ENCODE assay signal across 28 cellular contexts in genomic region chr11:27552356-27552755, GRCh38.
"Had no signal": no experiment of that assay in that cellular context is flagged by ENCODE, and none has a peak within 500 bp of the region (broad histone marks: within the 10 kb centered on the region; RNA-seq: fewer than 3 reads in every experiment).

No MANE protein-coding gene starts in this region.

- H3K4me2 ChIP-seq: hepatocyte, neural progenitor cell, smooth muscle cell had no signal

- H3K36me3 Mint-ChIP-seq: memory B cell, neural progenitor cell had no signal

- ATAC-seq: gastroesophageal sphincter; heart left ventricle; left lobe of liver; naive thymus-derived CD4-positive, alpha-beta T cell; right lobe of liver; stimulated activated naive CD8-positive, alpha-beta T cell treated with anti-CD3 and anti-CD28 coated beads, Interleukin-15, amount 100 ng/mL, for 72 hours; upper lobe of right lung had no signal

- H3K27me3 ChIP-seq: esophagus muscularis mucosa, foreskin keratinocyte, gastroesophageal sphincter, heart left ventricle, hepatocyte, neural progenitor cell, right lobe of liver, suprapubic skin, transverse colon, upper lobe of right lung, vagina had no signal

- H3K27ac ChIP-seq: esophagus muscularis mucosa, foreskin keratinocyte, gastroesophageal sphincter, heart left ventricle, hepatocyte, neural progenitor cell, parathyroid adenoma, right lobe of liver, suprapubic skin, transverse colon, upper lobe of right lung, vagina had no signal

- H3K9me3 ChIP-seq: esophagus muscularis mucosa, gastroesophageal sphincter, heart left ventricle, right lobe of liver, suprapubic skin, transverse colon, upper lobe of right lung, vagina had no signal

- H2AFZ ChIP-seq: hepatocyte, neural progenitor cell, parathyroid adenoma had no signal

- H3K9me3 Mint-ChIP-seq: memory B cell; naive thymus-derived CD4-positive, alpha-beta T cell; nephron; neural progenitor cell had no signal

- H3K36me3 ChIP-seq: esophagus muscularis mucosa, gastroesophageal sphincter, heart left ventricle, neural progenitor cell, right lobe of liver, suprapubic skin, transverse colon, upper lobe of right lung, vagina had no signal

- H3K4me1 ChIP-seq: esophagus muscularis mucosa, foreskin keratinocyte, gastroesophageal sphincter, heart left ventricle, parathyroid adenoma, right lobe of liver, suprapubic skin, transverse colon, upper lobe of right lung, vagina had no signal

- H3K4me3 ChIP-seq: esophagus muscularis mucosa, gastroesophageal sphincter, heart left ventricle, hepatocyte, lung, neural progenitor cell, right lobe of liver, smooth muscle cell, suprapubic skin, transverse colon, upper lobe of right lung, vagina had no signal

- H3K9ac ChIP-seq: neural progenitor cell, parathyroid adenoma had no signal

- H3K27ac Mint-ChIP-seq: memory B cell; naive thymus-derived CD4-positive, alpha-beta T cell; nephron; neural progenitor cell; progenitor cell of endocrine pancreas; stimulated activated naive CD8-positive, alpha-beta T cell treated with anti-CD3 and anti-CD28 coated beads, Interleukin-15, amount 100 ng/mL, for 72 hours had no signal

- H3K79me2 ChIP-seq: hepatocyte, parathyroid adenoma had no signal

- DNase-seq: dermis blood vessel endothelial cell; effector memory CD4-positive, alpha-beta T cell; foreskin keratinocyte; heart left ventricle; kidney; naive thymus-derived CD4-positive, alpha-beta T cell; right lobe of liver; stimulated activated CD4-positive, alpha-beta T cell treated with anti-CD3 and anti-CD28 coated beads, Interleukin-12 subunit alpha, Interleukin-12 subunit beta, amount 100 ng/mL, for 4 hours; stimulated activated CD4-positive, alpha-beta T cell treated with anti-CD3 and anti-CD28 coated beads, Interleukin-1b, Interleukin-23, amount 100 ng/mL, for 48 hours; stimulated activated CD4-positive, alpha-beta T cell treated with anti-CD3 and anti-CD28 coated beads, Interleukin-4, amount 100 ng/mL, for 1 hour; stimulated activated CD8-positive, alpha-beta memory T cell treated with anti-CD3 and anti-CD28 coated beads, Interleukin-4, amount 100 ng/mL, for 48 hours; stimulated activated naive CD4-positive, alpha-beta T cell; stimulated activated naive CD8-positive, alpha-beta T cell treated with anti-CD3 and anti-CD28 coated beads, Interleukin-15, amount 100 ng/mL, for 72 hours; transverse colon; upper lobe of right lung had no signal

- H3K27me3 Mint-ChIP-seq: memory B cell; naive thymus-derived CD4-positive, alpha-beta T cell; progenitor cell of endocrine pancreas; stimulated activated naive CD8-positive, alpha-beta T cell treated with anti-CD3 and anti-CD28 coated beads, Interleukin-15, amount 100 ng/mL, for 72 hours had no signal

- H3K4me3 Mint-ChIP-seq: memory B cell; naive thymus-derived CD4-positive, alpha-beta T cell; nephron; neural progenitor cell; stimulated activated naive CD8-positive, alpha-beta T cell treated with anti-CD3 and anti-CD28 coated beads, Interleukin-15, amount 100 ng/mL, for 72 hours had no signal

- H3K4me1 Mint-ChIP-seq: memory B cell; naive thymus-derived CD4-positive, alpha-beta T cell; neural progenitor cell; stimulated activated naive CD8-positive, alpha-beta T cell treated with anti-CD3 and anti-CD28 coated beads, Interleukin-15, amount 100 ng/mL, for 72 hours had no signal
